In the genomic region with DNA sequence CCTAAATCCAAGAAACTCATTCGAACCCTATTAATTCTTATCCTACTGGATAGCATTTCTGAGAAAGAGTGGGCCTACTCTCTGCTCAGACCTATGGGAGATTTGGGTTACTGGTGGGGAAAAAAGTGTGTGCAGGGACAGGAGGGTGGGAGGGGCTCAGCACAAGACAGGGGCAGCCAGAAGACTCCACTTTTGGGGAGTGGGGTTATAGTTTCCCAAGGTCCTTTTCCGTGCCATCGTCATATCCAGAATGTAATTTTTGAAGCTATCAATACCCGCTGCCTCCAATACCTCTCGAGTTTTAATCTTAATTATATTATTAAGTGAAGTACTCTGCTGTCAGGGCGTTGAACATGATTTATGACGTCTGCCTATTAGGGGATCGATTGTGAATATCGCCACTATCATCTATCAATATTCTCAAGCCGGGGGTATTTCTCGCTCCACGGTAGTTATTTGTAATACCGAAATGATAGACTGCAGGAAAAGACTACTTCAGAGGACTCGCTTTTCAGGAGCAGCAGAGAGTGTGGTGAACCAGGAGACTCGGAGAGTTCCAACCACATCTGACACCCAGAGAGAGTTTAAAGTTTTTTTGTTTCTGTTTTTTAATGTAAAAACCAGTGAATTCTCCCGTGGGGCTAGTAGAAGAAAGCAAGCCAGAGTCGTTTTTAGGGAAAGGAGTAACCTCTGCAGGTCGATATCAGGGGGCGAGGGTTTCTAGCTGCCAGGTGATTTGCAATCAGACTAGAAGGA, we compare ENCODE assay signal across 17 cellular contexts. TPM values are rescaled to one million over a fixed set of nuclear protein-coding genes. Genes with fewer than 3 reads are reported as not detected.
A peak's percentile ranks its signal among the peaks of the same experiment; 100 is the strongest.
DNase-seq lines count a peak whose midpoint lies in the region; FAIRE-seq and TF ChIP-seq lines count a peak whose summit lies in the region.
"Had no signal": no experiment of that assay in that cellular context is flagged by ENCODE, and none has a peak within 500 bp of the region (broad histone marks: within the 10 kb centered on the region; RNA-seq: fewer than 3 reads in every experiment).

No MANE protein-coding gene starts in this region.

- H3K4me1 ChIP-seq in A673 (ENCODE audit: insufficient read depth, low read length, poor library complexity, severe bottlenecking) (peaks cover 78% of the 10 kb centered on the region), kidney (ENCODE audit: control insufficient read depth in 1 of 2, insufficient read depth in 1 of 2, low read depth in 1 of 2, low read length in 2 of 2) (peaks cover 19 to 36% of the 10 kb centered on the region in 2 donors), sigmoid colon (peaks cover 0 to 48% (median 31%) of the 10 kb centered on the region in 4 donors)
- H3K4me1 ChIP-seq: Caco-2 had no signal

- H3K9me3 ChIP-seq in A673 (ENCODE audit: low read depth, low read length, poor library complexity, severe bottlenecking), result no peaks in the 10 kb centered on the region
- no peaks in the 10 kb centered on the region for H3K9me3 ChIP-seq in kidney (ENCODE audit: control insufficient read depth in 1 of 2, low read length in 2 of 2)
- H3K9me3 ChIP-seq in sigmoid colon, result no peaks in the 10 kb centered on the region
- H3K9me3 ChIP-seq: Caco-2 had no signal

- TF ChIP-seq POLR2A in sigmoid colon (IDR thresholded peaks at IDR 0.05), result no peak

- WGBS in sigmoid colon, 2 donors, result 51 to 85% methylated on average over 19 of the region's 19 CpGs

- TF ChIP-seq EP300 in sigmoid colon (IDR thresholded peaks at IDR 0.05), result no peak

- in situ Hi-C loops in brain microvascular endothelial cell (cut with HindIII; ENCODE audit: low pct_ligation_motif_present, low sequenced_read_pairs), result no loop called here

- TF ChIP-seq CTCF in A673 (conservative IDR thresholded peaks at IDR 0.05; ENCODE audit: low read depth, low read length), result no peak
- TF ChIP-seq CTCF in brain microvascular endothelial cell (IDR thresholded peaks at IDR 0.05; ENCODE audit: low read depth, low read length, missing control alignments), result no peak
- TF ChIP-seq CTCF in kidney (IDR thresholded peaks at IDR 0.05; ENCODE audit: borderline replicate concordance, extremely low read depth, insufficient read depth), result no peak
- no peak for TF ChIP-seq CTCF in sigmoid colon (IDR thresholded peaks at IDR 0.05)

- POLR2A ChIA-PET in A673 (lab: Charles Lee; ENCODE audit: low non-redundant PET), result no interaction called here

- no TSS peak for BruUV-seq in A673 (replicated peaks; lab: Mats Ljungman, UMichigan)

- H3K4me3 ChIP-seq in A673 (ENCODE audit: low read depth, low read length, poor library complexity, severe bottlenecking) (no peak overlapping the region), brain microvascular endothelial cell (ENCODE audit: low read depth, low read length) (peak overlapping the region; percentile 26), kidney (ENCODE audit: low read length in 2 of 2) (peak overlapping the region; percentile 23 to 30), sigmoid colon (no peak overlapping the region)

- CTCF ChIA-PET in A673 (lab: Charles Lee), result no interaction called here

- intact Hi-C loops in A673 (cut with micrococcal nuclease; ENCODE audit: unreplicated experiment), result no loop called here
- intact Hi-C loops in kidney (cut with DNase I), result no loop called here
- intact Hi-C loops in sigmoid colon (cut with DNase I), result no loop called here

- no peaks in the 10 kb centered on the region for H3K36me3 ChIP-seq in A673 (ENCODE audit: insufficient read depth, low read length, poor library complexity, severe bottlenecking)
- peaks cover 5% of the 10 kb centered on the region for H3K36me3 ChIP-seq in brain microvascular endothelial cell (replicated peaks)
- no peaks in the 10 kb centered on the region for H3K36me3 ChIP-seq in kidney (ENCODE audit: control insufficient read depth in 1 of 2, insufficient read depth in 2 of 2, low read length in 2 of 2)
- no peaks in the 10 kb centered on the region for H3K36me3 ChIP-seq in sigmoid colon

- DNase-seq in A673 (ENCODE audit: low spot score) (no peak), brain microvascular endothelial cell (peak; percentile 17), kidney (no peak), sigmoid colon (no peak), NCI-H446 treated with DMSO at 0.1 percent for 48 hours (lab: John Stamatoyannopoulos, UW) (no peak), hippocampal formation (lab: John Stamatoyannopoulos, UW) (no peak), COLO829 (ENCODE audit: low spot score) (no peak)
- DNase-seq in stimulated activated CD4-positive, alpha-beta T cell treated with anti-CD3 and anti-CD28 coated beads, Interleukin-4, amount 100 ng/mL, for 4 hours, result no peak
- DNase-seq: activated CD4-positive, alpha-beta memory T cell treated with anti-CD3 and anti-CD28 coated beads, Interleukin-2, amount 10 ng/mL, durations not matched to agents 7 days and 5 days; Caco-2; MV-4-11; naive thymus-derived CD4-positive, alpha-beta T cell; NCI-H2081; stimulated activated CD4-positive, alpha-beta T cell treated with anti-CD3 and anti-CD28 coated beads, Interleukin-4, amount 100 ng/mL, for 24 hours had no signal

- H3K27me3 ChIP-seq in A673 (replicated peaks; ENCODE audit: insufficient read depth, low read depth, low read length, poor library complexity) (no peaks in the 10 kb centered on the region), brain microvascular endothelial cell (replicated peaks) (no peaks in the 10 kb centered on the region), sigmoid colon (no peaks in the 10 kb centered on the region)

- peak overlapping the region in 1 of 2 donors; percentile 63 for H3K9ac ChIP-seq in kidney (ENCODE audit: low read length in 2 of 2)

- no peak for FAIRE-seq in kidney (lab: Jason Lieb, UNC)
- FAIRE-seq: GM12892 had no signal

- H3K27ac ChIP-seq in A673 (ENCODE audit: low read depth, low read length, poor library complexity, severe bottlenecking) (peak overlapping the region; percentile 79), brain microvascular endothelial cell (peak overlapping the region; percentile 77), kidney (ENCODE audit: low read depth in 2 of 2, low read length in 2 of 2) (peak overlapping the region; percentile 91 to 93), sigmoid colon (peak overlapping the region; percentile 81 to 97 (median 89))
- H3K27ac ChIP-seq: VCaP had no signal

RNA-seq across cellular contexts. Expression of a gene that starts 20.6 kb away (rescaled TPM):
- 106 and 138 TPM in 2 replicates for total RNA-seq in A673 (2021)
- total RNA-seq in kidney, result 191 TPM
- polyA plus RNA-seq in kidney (ENCODE audit: insufficient read depth, low read depth, low replicate concordance), result 42.5 TPM
- 10 to 100 TPM; 24.0 to 47.9 (median 31.0) TPM for total RNA-seq in sigmoid colon
- 10 to 100 TPM; 12.6 to 20.0 (median 12.9) TPM for polyA plus RNA-seq in sigmoid colon
- total RNA-seq: activated CD4-positive, alpha-beta memory T cell treated with anti-CD3 and anti-CD28 coated beads, Interleukin-2, amount 10 ng/mL, durations not matched to agents 7 days and 5 days; activated T-helper 1 cell treated with anti-CD3 and anti-CD28 coated beads, Interleukin-12 subunit alpha, Interleukin-12 subunit beta, Interleukin-2, Interleukin-4 antibody, amounts not matched to agents 30 ng/mL and 10 ng/mL and 1 ng/mL, durations not matched to agents 14 hours and 24 hours and 36 hours; naive thymus-derived CD4-positive, alpha-beta T cell had no signal
- polyA plus RNA-seq: naive thymus-derived CD4-positive, alpha-beta T cell had no signal

Comparison
In these comparisons a context has a peak if more than half of its experiments do, and no peak if none do; other contexts are left out.
1. H3K4me3 ChIP-seq: peak in brain microvascular endothelial cell (single experiment) and kidney (2 of 2); none in A673 (single experiment) and sigmoid colon (0 of 4).
2. Peak in every context shown above with its lines, with median percentiles within 50 percentile points of each other: H3K27ac ChIP-seq.